ENCODE assay signal across 9 cellular contexts in the genomic region with DNA sequence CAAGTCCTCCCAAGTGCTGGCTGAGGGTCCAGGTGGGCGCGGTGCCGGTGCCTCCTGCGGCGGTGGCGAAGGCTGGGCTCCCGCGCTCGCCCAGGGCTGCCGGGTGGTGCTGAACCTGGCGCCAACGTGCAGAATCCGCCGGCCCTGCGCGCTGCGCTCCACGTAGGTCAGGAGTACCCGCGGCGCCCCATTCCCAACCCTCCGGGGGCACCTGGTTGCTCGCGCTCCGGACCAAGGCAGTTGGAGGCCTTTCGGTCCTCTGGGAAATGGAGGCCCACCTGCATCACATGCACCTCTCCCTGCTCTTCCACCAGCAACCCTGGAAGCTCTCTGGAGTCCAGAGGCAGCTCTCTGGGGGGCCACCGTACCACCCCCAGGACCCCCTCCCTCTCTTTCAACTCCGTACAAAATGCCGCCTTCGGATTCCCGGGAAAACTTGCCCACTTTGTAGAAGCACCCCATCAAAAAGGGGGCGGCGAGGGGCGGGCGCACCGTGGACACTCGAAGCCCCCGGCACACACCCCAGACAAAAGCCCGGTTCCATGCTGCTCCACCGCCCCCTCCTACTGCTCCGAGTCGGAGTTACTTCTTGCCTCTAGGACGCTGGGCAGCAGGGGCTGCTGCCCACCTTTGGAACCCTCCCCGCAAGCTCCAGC. TPM values are rescaled to one million over a fixed set of nuclear protein-coding genes. Genes with fewer than 3 reads are reported as not detected.
DNase-seq lines count a peak whose midpoint lies in the region; ATAC-seq, FAIRE-seq and TF ChIP-seq lines count a peak whose summit lies in the region.
"Had no signal": no experiment of that assay in that cellular context is flagged by ENCODE, and none has a peak within 500 bp of the region (broad histone marks: within the 10 kb centered on the region; RNA-seq: fewer than 3 reads in every experiment).

No MANE protein-coding gene starts in this region.

- peak overlapping the region; percentile 54 for H3K18ac ChIP-seq in trophoblast cell (ENCODE audit: low read length)

- peaks cover 7% of the 10 kb centered on the region for H3K79me2 ChIP-seq in trophoblast cell (ENCODE audit: control insufficient read depth, insufficient read depth, low read length, poor library complexity)

- H3K4ac ChIP-seq in trophoblast cell (ENCODE audit: low read depth, low read length) = peak overlapping the region; percentile 4

- peak overlapping the region; percentile 48 for H2BK120ac ChIP-seq in trophoblast cell (ENCODE audit: insufficient read depth, low read length, poor library complexity)

- peak overlapping the region; percentile 78 for H3K4me3 ChIP-seq in trophoblast cell (ENCODE audit: low read depth, low read length)

- no peaks in the 10 kb centered on the region for H3K9me3 ChIP-seq in trophoblast cell (ENCODE audit: insufficient read depth, low read depth, low read length)

- peaks cover 20% of the 10 kb centered on the region for H3K4me1 Mint-ChIP-seq in WTC11

- FAIRE-seq in frontal cortex (lab: Jason Lieb, UNC) = no peak
- FAIRE-seq: A204.1 had no signal

- peak overlapping the region; percentile 49 for H3K14ac ChIP-seq in trophoblast cell (ENCODE audit: low read length)

- peak overlapping the region; percentile 59 for H4K12ac ChIP-seq in trophoblast cell (ENCODE audit: low read depth, low read length)

- no peak overlapping the region for H3K23ac ChIP-seq in trophoblast cell (ENCODE audit: low read length)

- H2BK12ac ChIP-seq in trophoblast cell (ENCODE audit: low read length) = no peak overlapping the region

- no peak overlapping the region for H3K27ac ChIP-seq in trophoblast cell (ENCODE audit: low read depth, low read length)

- no peaks in the 10 kb centered on the region for H3K27me3 ChIP-seq in trophoblast cell (ENCODE audit: insufficient read depth, low read length)

- H3K9me3 Mint-ChIP-seq in WTC11 = no peaks in the 10 kb centered on the region

- peak overlapping the region; percentile 69 for H4K8ac ChIP-seq in trophoblast cell (ENCODE audit: low read depth, low read length)

- DNase-seq in DMS53 (lab: John Stamatoyannopoulos, UW) (peak; percentile 66), DMS53 treated with DMSO at 0.1 percent for 48 hours (lab: John Stamatoyannopoulos, UW; ENCODE audit: unreplicated experiment) (no peak), WTC11 (ENCODE audit: low spot score) (peak; percentile 51), frontal cortex (ENCODE audit: low spot score in 2 of 2) (peak; percentile 29 to 43), trophoblast cell (peak in 1 of 2 donors; percentile 1), NCI-H2196 treated with DMSO at 0.1 percent for 48 hours (lab: John Stamatoyannopoulos, UW; ENCODE audit: unreplicated experiment) (no peak), AG08395 (ENCODE audit: low spot score) (no peak)

- no peak overlapping the region for H2BK5ac ChIP-seq in trophoblast cell (ENCODE audit: low read depth, low read length, poor library complexity)

- peak overlapping the region; percentile 100 for H3K4me2 ChIP-seq in trophoblast cell (ENCODE audit: low read length)

- peak; percentile 37 for ATAC-seq in HG03159 (IDR thresholded peaks at IDR 0.05; ENCODE audit: unreplicated experiment)
- peak; percentile 49 for ATAC-seq in WTC11

- WGBS in trophoblast cell (ENCODE audit: extremely low coverage, insufficient coverage, insufficient read length) = no CpG with 5 or more reads among the region's 44 CpGs

- POLR2A ChIA-PET in WTC11 (lab: Charles Lee) = interaction anchor here (0.9 to 1.7 kb wide), 3 partner anchors 8 to 199 kb away, joined by 3 to 9 read pairs (median 4); a partner anchor contains a TSS

- H3K27ac Mint-ChIP-seq in WTC11 = no peak overlapping the region

- no peak overlapping the region for H2AK5ac ChIP-seq in trophoblast cell (ENCODE audit: low read length)

- H3K36me3 Mint-ChIP-seq in WTC11 = peaks cover 3% of the 10 kb centered on the region; the same call in 1 of the 2 replicates

- no peak for TF ChIP-seq CTCF in WTC11 (IDR thresholded peaks at IDR 0.05)

- peak overlapping the region; percentile 88 for H3K9ac ChIP-seq in trophoblast cell (ENCODE audit: low read length)

- CTCF ChIA-PET in WTC11 (lab: Charles Lee) = interaction anchor here (0.7 to 2.9 kb wide), 9 partner anchors 8 to 124 kb away, joined by 3 to 13 read pairs (median 3); no protein-coding TSS in a partner anchor

- peak overlapping the region; percentile 79 for H3K4me3 Mint-ChIP-seq in WTC11

- no peaks in the 10 kb centered on the region for H3K36me3 ChIP-seq in trophoblast cell (ENCODE audit: control insufficient read depth in 1 of 2, insufficient read depth in 2 of 2, low read length in 2 of 2)

- peak overlapping the region; percentile 61 for H4K91ac ChIP-seq in trophoblast cell (ENCODE audit: low read depth, low read length)

- peaks cover 15% of the 10 kb centered on the region for H3K79me1 ChIP-seq in trophoblast cell (ENCODE audit: low read length)

- peak overlapping the region; percentile 85 for H2AFZ ChIP-seq in trophoblast cell (ENCODE audit: insufficient read depth, low read length, poor library complexity)

- H3K27me3 Mint-ChIP-seq in WTC11 (ENCODE audit: low read depth) = peaks cover 42% of the 10 kb centered on the region

- peaks cover 9 to 19% of the 10 kb centered on the region in 2 experiments for H3K4me1 ChIP-seq in trophoblast cell (ENCODE audit: control insufficient read depth in 1 of 2, insufficient read depth in 2 of 2, low read length in 2 of 2)

TF ChIP-seq in WTC11, 78 proteins besides CTCF, POLR2A, EP300 and RAD21:
- 0 out of 2 replicates have a peak, but pooled peaks have one; percentile 10 for TF ChIP-seq FOXK1 (CRISPR knock-in tag; IDR thresholded peaks at IDR 0.05)
- no peak for TF ChIP-seq SP1 (CRISPR knock-in tag; conservative IDR thresholded peaks at IDR 0.05)
- peak; percentile 58; the same call in 1 of the 2 replicates for TF ChIP-seq FOXP1 (CRISPR knock-in tag; IDR thresholded peaks at IDR 0.05; ENCODE audit: borderline replicate concordance)
- TF ChIP-seq, protein P1, sequence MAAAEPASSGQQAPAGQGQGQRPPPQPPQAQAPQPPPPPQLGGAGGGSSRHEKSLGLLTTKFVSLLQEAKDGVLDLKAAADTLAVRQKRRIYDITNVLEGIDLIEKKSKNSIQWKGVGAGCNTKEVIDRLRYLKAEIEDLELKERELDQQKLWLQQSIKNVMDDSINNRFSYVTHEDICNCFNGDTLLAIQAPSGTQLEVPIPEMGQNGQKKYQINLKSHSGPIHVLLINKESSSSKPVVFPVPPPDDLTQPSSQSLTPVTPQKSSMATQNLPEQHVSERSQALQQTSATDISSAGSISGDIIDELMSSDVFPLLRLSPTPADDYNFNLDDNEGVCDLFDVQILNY (CRISPR knock-in tag; IDR thresholded peaks at IDR 0.05) = 0 out of 2 replicates have a peak, but pooled peaks have one; percentile 45
- TF ChIP-seq, protein P2, sequence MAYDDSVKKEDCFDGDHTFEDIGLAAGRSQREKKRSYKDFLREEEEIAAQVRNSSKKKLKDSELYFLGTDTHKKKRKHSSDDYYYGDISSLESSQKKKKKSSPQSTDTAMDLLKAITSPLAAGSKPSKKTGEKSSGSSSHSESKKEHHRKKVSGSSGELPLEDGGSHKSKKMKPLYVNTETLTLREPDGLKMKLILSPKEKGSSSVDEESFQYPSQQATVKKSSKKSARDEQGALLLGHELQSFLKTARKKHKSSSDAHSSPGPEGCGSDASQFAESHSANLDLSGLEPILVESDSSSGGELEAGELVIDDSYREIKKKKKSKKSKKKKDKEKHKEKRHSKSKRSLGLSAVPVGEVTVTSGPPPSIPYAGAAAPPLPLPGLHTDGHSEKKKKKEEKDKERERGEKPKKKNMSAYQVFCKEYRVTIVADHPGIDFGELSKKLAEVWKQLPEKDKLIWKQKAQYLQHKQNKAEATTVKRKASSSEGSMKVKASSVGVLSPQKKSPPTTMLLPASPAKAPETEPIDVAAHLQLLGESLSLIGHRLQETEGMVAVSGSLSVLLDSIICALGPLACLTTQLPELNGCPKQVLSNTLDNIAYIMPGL (CRISPR knock-in tag; IDR thresholded peaks at IDR 0.05) = 0 out of 2 replicates have a peak, but pooled peaks have one; percentile 21
- TF ChIP-seq, protein P3, sequence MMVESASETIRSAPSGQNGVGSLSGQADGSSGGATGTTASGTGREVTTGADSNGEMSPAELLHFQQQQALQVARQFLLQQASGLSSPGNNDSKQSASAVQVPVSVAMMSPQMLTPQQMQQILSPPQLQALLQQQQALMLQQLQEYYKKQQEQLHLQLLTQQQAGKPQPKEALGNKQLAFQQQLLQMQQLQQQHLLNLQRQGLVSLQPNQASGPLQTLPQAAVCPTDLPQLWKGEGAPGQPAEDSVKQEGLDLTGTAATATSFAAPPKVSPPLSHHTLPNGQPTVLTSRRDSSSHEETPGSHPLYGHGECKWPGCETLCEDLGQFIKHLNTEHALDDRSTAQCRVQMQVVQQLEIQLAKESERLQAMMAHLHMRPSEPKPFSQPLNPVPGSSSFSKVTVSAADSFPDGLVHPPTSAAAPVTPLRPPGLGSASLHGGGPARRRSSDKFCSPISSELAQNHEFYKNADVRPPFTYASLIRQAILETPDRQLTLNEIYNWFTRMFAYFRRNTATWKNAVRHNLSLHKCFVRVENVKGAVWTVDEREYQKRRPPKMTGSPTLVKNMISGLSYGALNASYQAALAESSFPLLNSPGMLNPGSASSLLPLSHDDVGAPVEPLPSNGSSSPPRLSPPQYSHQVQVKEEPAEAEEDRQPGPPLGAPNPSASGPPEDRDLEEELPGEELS (CRISPR knock-in tag; IDR thresholded peaks at IDR 0.05) = no peak
- TF ChIP-seq, protein P4, sequence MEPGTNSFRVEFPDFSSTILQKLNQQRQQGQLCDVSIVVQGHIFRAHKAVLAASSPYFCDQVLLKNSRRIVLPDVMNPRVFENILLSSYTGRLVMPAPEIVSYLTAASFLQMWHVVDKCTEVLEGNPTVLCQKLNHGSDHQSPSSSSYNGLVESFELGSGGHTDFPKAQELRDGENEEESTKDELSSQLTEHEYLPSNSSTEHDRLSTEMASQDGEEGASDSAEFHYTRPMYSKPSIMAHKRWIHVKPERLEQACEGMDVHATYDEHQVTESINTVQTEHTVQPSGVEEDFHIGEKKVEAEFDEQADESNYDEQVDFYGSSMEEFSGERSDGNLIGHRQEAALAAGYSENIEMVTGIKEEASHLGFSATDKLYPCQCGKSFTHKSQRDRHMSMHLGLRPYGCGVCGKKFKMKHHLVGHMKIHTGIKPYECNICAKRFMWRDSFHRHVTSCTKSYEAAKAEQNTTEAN (CRISPR knock-in tag; IDR thresholded peaks at IDR 0.05) = no peak

RNA-seq across cellular contexts. Expression of a gene that starts 0.7 kb away (rescaled TPM):
- total RNA-seq in WTC11 (2021) (4.0 to 5.5 TPM (median 4.7 TPM) in 3 replicates), frontal cortex (8.2 TPM)
- polyA plus RNA-seq in trophoblast cell (2013) = 7.9 and 8.0 TPM in 2 replicates

RNA-seq across cellular contexts. Expression of a gene that starts 44.3 kb away (rescaled TPM):
- total RNA-seq in WTC11 (2021) (not detected in 3 replicates), frontal cortex (not detected)
- 0.33 and 0.36 TPM in 2 replicates for polyA plus RNA-seq in trophoblast cell (2013)

Comparison
In these comparisons a context has a peak if more than half of its experiments do, and no peak if none do; other contexts are left out.
1. DNase-seq: peak in DMS53 (single experiment), WTC11 (single experiment) and frontal cortex (2 of 2); none in DMS53 treated with DMSO at 0.1 percent for 48 hours (single experiment), NCI-H2196 treated with DMSO at 0.1 percent for 48 hours (single experiment) and AG08395 (single experiment).